ENCODE assay signal across 1 cellular context in genomic region chr9:137494104-137494544, GRCh38.
TF ChIP-seq lines count a peak whose summit lies in the region.

No MANE protein-coding gene starts in this region.

TF ChIP-seq in SK-N-SH, 30 proteins besides CTCF, POLR2A, EP300 and RAD21 (continued from another document):
- no peak for TF ChIP-seq IRF3 (IDR thresholded peaks at IDR 0.05; ENCODE audit: low read depth, low read length)
